In genomic region chr1:14189381-14189780, GRCh38 we compare ENCODE assay signal across 31 cellular contexts.
"Had no signal": no experiment of that assay in that cellular context is flagged by ENCODE, and none has a peak within 500 bp of the region (broad histone marks: within the 10 kb centered on the region; RNA-seq: fewer than 3 reads in every experiment).

No MANE protein-coding gene starts in this region.

- ATAC-seq: activated CD4-positive, CD25-positive, alpha-beta regulatory T cell treated with anti-CD3 and anti-CD28 coated beads, Interleukin-2, amount 50 U/mL, for 24 hours; activated CD8-positive, alpha-beta T cell treated with anti-CD3 and anti-CD28 coated beads for 36 hours; activated naive CD8-positive, alpha-beta T cell treated with anti-CD3 and anti-CD28 coated beads, Interleukin-2, amount 50 U/mL, for 24 hours; activated T-cell treated with anti-CD3 and anti-CD28 coated beads, Interleukin-2, amount 50 U/mL, for 4 hours; activated T-helper 17 cell treated with anti-CD3 and anti-CD28 coated beads, Interleukin-2, amount 50 U/mL, for 72 hours; heart left ventricle; T-cell had no signal

- H3K27me3 Mint-ChIP-seq: brain had no signal

- H3K36me3 Mint-ChIP-seq: activated naive CD4-positive, alpha-beta T cell treated with anti-CD3 and anti-CD28 coated beads, Interleukin-2, amount 50 U/mL, for 24 hours; activated naive CD8-positive, alpha-beta T cell treated with anti-CD3 and anti-CD28 coated beads for 36 hours; brain; T-cell had no signal

- H3K9me3 ChIP-seq: adrenal gland, colonic mucosa, esophagus squamous epithelium, heart left ventricle had no signal

- H3K27me3 ChIP-seq: adrenal gland, colonic mucosa, esophagus squamous epithelium had no signal

- H3K4me1 Mint-ChIP-seq: activated B cell treated with CpG ODN at 0.5 μM for 24 hours; activated naive CD4-positive, alpha-beta T cell treated with anti-CD3 and anti-CD28 coated beads, Interleukin-2, amount 50 U/mL, for 24 hours; activated naive CD8-positive, alpha-beta T cell treated with anti-CD3 and anti-CD28 coated beads for 36 hours; activated naive CD8-positive, alpha-beta T cell treated with anti-CD3 and anti-CD28 coated beads, Interleukin-2, amount 50 U/mL, for 24 hours; activated T-helper 17 cell treated with anti-CD3 and anti-CD28 coated beads, Interleukin-2, amount 50 U/mL, for 72 hours; endodermal cell; T-cell had no signal

- H3K4me1 ChIP-seq: adrenal gland, colonic mucosa had no signal

- H3K9me3 Mint-ChIP-seq: activated B cell treated with CpG ODN at 0.5 μM for 24 hours; activated CD8-positive, alpha-beta T cell treated with anti-CD3 and anti-CD28 coated beads for 36 hours; activated naive CD4-positive, alpha-beta T cell treated with anti-CD3 and anti-CD28 coated beads for 36 hours; activated naive CD4-positive, alpha-beta T cell treated with anti-CD3 and anti-CD28 coated beads, Interleukin-2, amount 50 U/mL, for 24 hours; activated naive CD8-positive, alpha-beta T cell treated with anti-CD3 and anti-CD28 coated beads, Interleukin-2, amount 50 U/mL, for 24 hours; activated T-cell treated with anti-CD3 and anti-CD28 coated beads, Interleukin-2, amount 50 U/mL, for 4 hours; endodermal cell; T-cell; T-helper 1 cell treated with Interleukin-12 subunit alpha and Interleukin-12 subunit beta and Interleukin-4 antibody, amounts not matched to agents 30 μg/mL and 1 μg/mL, for 36 hours had no signal

- DNase-seq: activated B cell treated with CpG ODN at 0.5 μM for 24 hours; activated CD4-positive, alpha-beta T cell treated with anti-CD3 and anti-CD28 coated beads for 48 hours; activated CD4-positive, alpha-beta T cell treated with anti-CD3 and anti-CD28 coated beads, Interleukin-2, amount 50 U/mL, for 1 hour; activated CD4-positive, alpha-beta T cell treated with anti-CD3 and anti-CD28 coated beads, Interleukin-2, amount 50 U/mL, for 48 hours; activated CD8-positive, alpha-beta memory T cell treated with anti-CD3 and anti-CD28 coated beads for 24 hours; activated CD8-positive, alpha-beta T cell treated with anti-CD3 and anti-CD28 coated beads for 36 hours; activated effector memory CD4-positive, alpha-beta T cell treated with Interleukin-2 at 50 U/mL for 16 hours; activated gamma-delta T cell treated with Interleukin-2 at 50 U/mL for 16 hours; activated naive CD4-positive, alpha-beta T cell treated with anti-CD3 and anti-CD28 coated beads for 36 hours; activated naive CD8-positive, alpha-beta T cell treated with anti-CD3 and anti-CD28 coated beads for 36 hours; activated naive CD8-positive, alpha-beta T cell treated with anti-CD3 and anti-CD28 coated beads, Interleukin-2, amount 50 U/mL, for 24 hours; activated T-cell treated with anti-CD3 and anti-CD28 coated beads, Interleukin-2, amount 50 U/mL, for 4 hours; adrenal gland; aorta; caudate nucleus; colonic mucosa; effector CD8-positive, alpha-beta T cell; endodermal cell; erythroblast; esophagus squamous epithelium; heart left ventricle; SW 1271; T-cell; T-helper 9 cell; WERI-Rb-1 had no signal

- FAIRE-seq: frontal cortex had no signal

- H3K4me3 Mint-ChIP-seq: activated B cell treated with CpG ODN at 0.5 μM for 24 hours; activated CD8-positive, alpha-beta T cell treated with anti-CD3 and anti-CD28 coated beads for 36 hours; activated naive CD4-positive, alpha-beta T cell treated with anti-CD3 and anti-CD28 coated beads for 36 hours; activated naive CD4-positive, alpha-beta T cell treated with anti-CD3 and anti-CD28 coated beads, Interleukin-2, amount 50 U/mL, for 24 hours; activated naive CD8-positive, alpha-beta T cell treated with anti-CD3 and anti-CD28 coated beads for 36 hours; activated naive CD8-positive, alpha-beta T cell treated with anti-CD3 and anti-CD28 coated beads, Interleukin-2, amount 50 U/mL, for 24 hours; activated T-cell treated with anti-CD3 and anti-CD28 coated beads, Interleukin-2, amount 50 U/mL, for 4 hours; activated T-helper 17 cell treated with anti-CD3 and anti-CD28 coated beads, Interleukin-2, amount 50 U/mL, for 72 hours; brain; endodermal cell; T-cell; T-helper 1 cell treated with Interleukin-12 subunit alpha and Interleukin-12 subunit beta and Interleukin-4 antibody, amounts not matched to agents 30 μg/mL and 1 μg/mL, for 36 hours had no signal

- H3K36me3 ChIP-seq: adrenal gland, colonic mucosa, esophagus squamous epithelium, heart left ventricle, WERI-Rb-1 had no signal

- H3K27ac Mint-ChIP-seq: activated B cell treated with CpG ODN at 0.5 μM for 24 hours; activated CD8-positive, alpha-beta T cell treated with anti-CD3 and anti-CD28 coated beads for 36 hours; activated naive CD4-positive, alpha-beta T cell treated with anti-CD3 and anti-CD28 coated beads for 36 hours; activated naive CD4-positive, alpha-beta T cell treated with anti-CD3 and anti-CD28 coated beads, Interleukin-2, amount 50 U/mL, for 24 hours; activated naive CD8-positive, alpha-beta T cell treated with anti-CD3 and anti-CD28 coated beads for 36 hours; activated naive CD8-positive, alpha-beta T cell treated with anti-CD3 and anti-CD28 coated beads, Interleukin-2, amount 50 U/mL, for 24 hours; activated T-helper 17 cell treated with anti-CD3 and anti-CD28 coated beads, Interleukin-2, amount 50 U/mL, for 72 hours; brain; endodermal cell; T-cell; T-helper 1 cell treated with Interleukin-12 subunit alpha and Interleukin-12 subunit beta and Interleukin-4 antibody, amounts not matched to agents 30 μg/mL and 1 μg/mL, for 36 hours had no signal

- H3K27ac ChIP-seq: adrenal gland, colonic mucosa, heart left ventricle, WERI-Rb-1 had no signal

- H3K4me3 ChIP-seq: adrenal gland, colonic mucosa, esophagus squamous epithelium, heart left ventricle had no signal
